In the genomic region with DNA sequence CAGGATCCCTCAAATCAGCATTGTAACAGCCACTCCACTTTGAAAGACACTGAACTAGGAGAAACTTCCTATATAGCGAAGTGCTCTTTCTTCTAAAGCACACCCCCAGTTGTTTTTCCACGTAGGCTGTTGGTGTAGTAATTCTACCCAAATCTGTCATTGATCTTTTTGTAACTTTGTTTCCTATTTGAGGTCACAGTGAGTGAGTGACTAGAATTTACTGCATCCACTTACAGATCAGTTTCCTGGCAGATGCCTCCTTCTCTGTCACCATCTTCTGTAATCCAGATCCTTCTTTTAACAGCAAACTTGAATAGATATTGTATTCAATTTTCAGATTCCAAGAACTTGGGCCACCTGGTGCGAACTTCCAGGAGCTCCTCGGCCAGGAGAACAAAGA, we compare ENCODE assay signal across 1 cellular context.
TF ChIP-seq lines count a peak whose summit lies in the region.

No MANE protein-coding gene starts in this region.

TF ChIP-seq in endothelial cell of umbilical vein, 7 proteins besides CTCF, POLR2A, EP300 and RAD21:
- TF ChIP-seq GATA2 (IDR thresholded peaks at IDR 0.05; ENCODE audit: insufficient read depth, insufficient read length, low read depth, low read length) (no peak), EZH2 (IDR thresholded peaks at IDR 0.05; ENCODE audit: borderline replicate concordance, low read depth, low read length, severe bottlenecking) (no peak), JUN (IDR thresholded peaks at IDR 0.05; ENCODE audit: borderline replicate concordance, insufficient read depth, insufficient read length, low read depth) (no peak), FOS (IDR thresholded peaks at IDR 0.05; ENCODE audit: borderline replicate concordance, insufficient read depth, low read length) (no peak), POLR2AphosphoS5 (IDR thresholded peaks at IDR 0.05; ENCODE audit: insufficient read depth, low read depth, low read length) (no peak)
- TF ChIP-seq, protein P1, sequence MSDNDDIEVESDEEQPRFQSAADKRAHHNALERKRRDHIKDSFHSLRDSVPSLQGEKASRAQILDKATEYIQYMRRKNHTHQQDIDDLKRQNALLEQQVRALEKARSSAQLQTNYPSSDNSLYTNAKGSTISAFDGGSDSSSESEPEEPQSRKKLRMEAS (IDR thresholded peaks at IDR 0.05; ENCODE audit: insufficient read depth, insufficient read length): no peak
